ENCODE assay signal across 11 cellular contexts in genomic region chr12:106123551-106123991, GRCh38. TPM values are rescaled to one million over a fixed set of nuclear protein-coding genes. Genes with fewer than 3 reads are reported as not detected.
A peak's percentile ranks its signal among the peaks of the same experiment; 100 is the strongest.
DNase-seq lines count a peak whose midpoint lies in the region; ATAC-seq and TF ChIP-seq lines count a peak whose summit lies in the region.
"Had no signal": no experiment of that assay in that cellular context is flagged by ENCODE, and none has a peak within 500 bp of the region (broad histone marks: within the 10 kb centered on the region; RNA-seq: fewer than 3 reads in every experiment).

No MANE protein-coding gene starts in this region.

- H3K36me3 ChIP-seq in HAP-1 (replicated peaks) (no peaks in the 10 kb centered on the region), body of pancreas (replicated peaks in 1 of 2; ENCODE audit: insufficient read depth in 1 of 2, low read depth in 2 of 2) (no peaks in the 10 kb centered on the region)

- intact Hi-C loops in body of pancreas (cut with DNase I) (no loop called here), left colon (cut with DNase I, micrococcal nuclease) (no loop called here)

- no peak overlapping the region for H3K4me3 ChIP-seq in HAP-1
- no peak overlapping the region for H3K4me3 ChIP-seq in body of pancreas

- H3K27ac ChIP-seq in body of pancreas (peak overlapping the region in 3 of 4 donors; percentile 49 to 53 (median 49)), substantia nigra (ENCODE audit: low read depth, low read length, poor library complexity, severe bottlenecking) (peak overlapping the region; percentile 31)

- TF ChIP-seq CTCF in body of pancreas (IDR thresholded peaks at IDR 0.05), result no peak

- no peaks in the 10 kb centered on the region for H3K27me3 ChIP-seq in HAP-1 (ENCODE audit: low read depth)
- no peaks in the 10 kb centered on the region for H3K27me3 ChIP-seq in body of pancreas

- DNase-seq in HAP-1 (ENCODE audit: low spot score in 2 of 2) (peak; percentile 74 to 80), body of pancreas (peak; percentile 25 to 46 (median 44)), left colon (peak in 1 of 2 donors; percentile 44), substantia nigra (lab: John Stamatoyannopoulos, UW) (peak in 2 of 49 donors; percentile 15 to 28)
- no peak for DNase-seq in activated CD8-positive, alpha-beta memory T cell treated with anti-CD3 and anti-CD28 coated beads, Interleukin-2, amount 50 U/mL, for 4 hours
- no peak for DNase-seq in stimulated activated CD4-positive, alpha-beta T cell treated with anti-CD3 and anti-CD28 coated beads, Interleukin-4, amount 100 ng/mL, for 4 hours
- DNase-seq: COR-L47, NCI-H524 treated with DMSO at 0.1 percent for 48 hours, T-helper 2 cell had no signal

- in situ Hi-C loops in HAP-1 (cut with MboI; ENCODE audit: low sequenced_read_pairs), result no loop called here

- 74 to 75% methylated on average over 8 of the region's 8 CpGs for WGBS in body of pancreas, 2 donors

- no peaks in the 10 kb centered on the region for H3K9me3 ChIP-seq in HAP-1
- no peaks in the 10 kb centered on the region for H3K9me3 ChIP-seq in body of pancreas

- H3K4me1 ChIP-seq in HAP-1, result peaks cover 44% of the 10 kb centered on the region
- H3K4me1 ChIP-seq in body of pancreas, result peaks cover 12% of the 10 kb centered on the region

- no peak for TF ChIP-seq POLR2A in body of pancreas (IDR thresholded peaks at IDR 0.05)

- peak; percentile 69 for ATAC-seq in body of pancreas
- ATAC-seq in left colon, result peak; percentile 69
- ATAC-seq in GM21360 (IDR thresholded peaks at IDR 0.05; ENCODE audit: unreplicated experiment), result no peak
- no peak for ATAC-seq in HG02870 (IDR thresholded peaks at IDR 0.05; ENCODE audit: unreplicated experiment)

RNA-seq across cellular contexts. Expression of gene NUAK1, which starts 15.2 kb away (rescaled TPM):
- total RNA-seq in body of pancreas (1 to 10 TPM; 5.3 to 9.1 TPM), left colon (1 to 10 TPM; 3.8 to 4.2 TPM)

Comparison
In these comparisons a context has a peak if more than half of its experiments do, and no peak if none do; other contexts are left out.
1. DNase-seq: peak in HAP-1 (2 of 2) and body of pancreas (4 of 4); none in activated CD8-positive, alpha-beta memory T cell treated with anti-CD3 and anti-CD28 coated beads, Interleukin-2, amount 50 U/mL, for 4 hours (single experiment) and stimulated activated CD4-positive, alpha-beta T cell treated with anti-CD3 and anti-CD28 coated beads, Interleukin-4, amount 100 ng/mL, for 4 hours (0 of 2).
2. ATAC-seq: peak in body of pancreas (single experiment) and left colon (single experiment); none in GM21360 (single experiment) and HG02870 (single experiment).